Comparison of ENCODE assay signal across 1 cellular context in genomic region chr17:83109386-83109785, GRCh38.
TF ChIP-seq lines count a peak whose summit lies in the region.

No MANE protein-coding gene starts in this region.

TF ChIP-seq in endothelial cell of umbilical vein, 7 proteins besides CTCF, POLR2A, EP300 and RAD21:
- TF ChIP-seq MYC (IDR thresholded peaks at IDR 0.05; ENCODE audit: low read depth, low read length) (no peak), JUN (IDR thresholded peaks at IDR 0.05; ENCODE audit: borderline replicate concordance, insufficient read depth, insufficient read length, low read depth) (no peak), FOS (IDR thresholded peaks at IDR 0.05; ENCODE audit: borderline replicate concordance, insufficient read depth, low read length) (no peak), EZH2 (IDR thresholded peaks at IDR 0.05; ENCODE audit: borderline replicate concordance, low read depth, low read length, severe bottlenecking) (no peak), POLR2AphosphoS5 (IDR thresholded peaks at IDR 0.05; ENCODE audit: insufficient read depth, low read depth, low read length) (no peak), GATA2 (IDR thresholded peaks at IDR 0.05; ENCODE audit: insufficient read depth, insufficient read length, low read depth, low read length) (no peak)
- TF ChIP-seq, protein P1, sequence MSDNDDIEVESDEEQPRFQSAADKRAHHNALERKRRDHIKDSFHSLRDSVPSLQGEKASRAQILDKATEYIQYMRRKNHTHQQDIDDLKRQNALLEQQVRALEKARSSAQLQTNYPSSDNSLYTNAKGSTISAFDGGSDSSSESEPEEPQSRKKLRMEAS (IDR thresholded peaks at IDR 0.05; ENCODE audit: insufficient read depth, insufficient read length): no peak
